8 cellular contexts compared by ENCODE assay signal in genomic region chr20:40990542-40991120, GRCh38. TPM values are rescaled to one million over a fixed set of nuclear protein-coding genes. Genes with fewer than 3 reads are reported as not detected.
DNase-seq lines count a peak whose midpoint lies in the region; ATAC-seq and TF ChIP-seq lines count a peak whose summit lies in the region.

No MANE protein-coding gene starts in this region.

- 30% methylated on average over 10 of the region's 10 CpGs for WGBS in liver

- peak; percentile 92 for TF ChIP-seq CTCF in BE2C (IDR thresholded peaks at IDR 0.05; ENCODE audit: low read depth, low read length)
- TF ChIP-seq CTCF in choroid plexus epithelial cell (conservative IDR thresholded peaks at IDR 0.05; ENCODE audit: low read depth, low read length), result peak; percentile 96
- peak; percentile 93 for TF ChIP-seq CTCF in liver (IDR thresholded peaks at IDR 0.05; ENCODE audit: low read depth, low read length, missing input control)

- H3K27ac ChIP-seq in liver (ENCODE audit: low read depth in 1 of 2, low read length in 2 of 2), result no peak overlapping the region

- intact Hi-C loops in activated CD4-positive, alpha-beta T cell treated with anti-CD3 and anti-CD28 coated beads for 36 hours (cut with DNase I, micrococcal nuclease), result loop anchor here (1.0 to 5.0 kb wide), 3 partner anchors 38 to 105 kb away; partner anchors contain the start of gene TOP1 (in 1 of the 2)

- no peaks in the 10 kb centered on the region for H3K36me3 Mint-ChIP-seq in activated CD4-positive, alpha-beta T cell treated with anti-CD3 and anti-CD28 coated beads for 36 hours (ENCODE audit: low read depth)

- no peaks in the 10 kb centered on the region for H3K9me3 ChIP-seq in BE2C
- H3K9me3 ChIP-seq in liver (ENCODE audit: control insufficient read depth in 4 of 4, low read length in 3 of 4), result no peaks in the 10 kb centered on the region

- H3K27me3 ChIP-seq in BE2C (no peaks in the 10 kb centered on the region), liver (ENCODE audit: control insufficient read depth in 4 of 4, insufficient read depth in 4 of 4, low read length in 3 of 4) (no peaks in the 10 kb centered on the region)

- H3K4me1 Mint-ChIP-seq in activated CD4-positive, alpha-beta T cell treated with anti-CD3 and anti-CD28 coated beads for 36 hours, result peaks cover 28% of the 10 kb centered on the region

- no peak overlapping the region for H3K9ac ChIP-seq in liver (ENCODE audit: low read depth in 1 of 2, low read length in 2 of 2)

- H3K27me3 Mint-ChIP-seq in activated CD4-positive, alpha-beta T cell treated with anti-CD3 and anti-CD28 coated beads for 36 hours, result no peaks in the 10 kb centered on the region

- no peaks in the 10 kb centered on the region for H3K4me1 ChIP-seq in BE2C
- peaks cover 0 to 2% (median under 1%) of the 10 kb centered on the region in 4 donors for H3K4me1 ChIP-seq in liver (ENCODE audit: control insufficient read depth in 4 of 4, insufficient read depth in 4 of 4, low read length in 3 of 4)

- peak; percentile 93 to 97 for TF ChIP-seq RAD21 in liver (IDR thresholded peaks at IDR 0.05)

- POLR2A ChIA-PET in activated CD4-positive, alpha-beta T cell treated with anti-CD3 and anti-CD28 coated beads for 36 hours (lab: Charles Lee), result interaction anchor here (1.8 kb wide), 2 partner anchors 68 to 104 kb away, joined by 5 to 11 read pairs; no protein-coding TSS in a partner anchor

- no peak overlapping the region for H3K4me3 Mint-ChIP-seq in activated CD4-positive, alpha-beta T cell treated with anti-CD3 and anti-CD28 coated beads for 36 hours

- H3K36me3 ChIP-seq in BE2C (no peaks in the 10 kb centered on the region), liver (ENCODE audit: control insufficient read depth in 4 of 4, insufficient read depth in 3 of 4, low read depth in 1 of 4, low read length in 3 of 4) (no peaks in the 10 kb centered on the region)

- peak; percentile 82 for DNase-seq in BE2C
- DNase-seq in GM19238 (ENCODE audit: insufficient read length, low spot score), result peak; percentile 59
- DNase-seq in NCI-H526 (lab: John Stamatoyannopoulos, UW), result peak; percentile 66 to 90
- DNase-seq in activated CD4-positive, alpha-beta T cell treated with anti-CD3 and anti-CD28 coated beads for 36 hours, result peak; percentile 85
- DNase-seq in choroid plexus epithelial cell (ENCODE audit: low read depth), result peak; percentile 95
- peak; percentile 56 to 69 for DNase-seq in stimulated activated CD4-positive, alpha-beta T cell treated with anti-CD3 and anti-CD28 coated beads, Interleukin-4, amount 100 ng/mL, for 48 hours (ENCODE audit: low read depth in 2 of 2)

- no peak overlapping the region for H3K4me3 ChIP-seq in BE2C (ENCODE audit: low read depth, low read length)
- H3K4me3 ChIP-seq in choroid plexus epithelial cell (ENCODE audit: low read depth, low read length), result no peak overlapping the region
- no peak overlapping the region for H3K4me3 ChIP-seq in liver (ENCODE audit: low read depth in 1 of 3, low read length in 3 of 3)

- CTCF ChIA-PET in activated CD4-positive, alpha-beta T cell treated with anti-CD3 and anti-CD28 coated beads for 36 hours (lab: Charles Lee), result interaction anchor here (0.6 to 13.9 kb wide), 47 partner anchors 10 to 1561 kb away, joined by 3 to 279 read pairs (median 5); partner anchors contain the start of gene TOP1

- H3K9me3 Mint-ChIP-seq in activated CD4-positive, alpha-beta T cell treated with anti-CD3 and anti-CD28 coated beads for 36 hours (ENCODE audit: low read depth), result no peaks in the 10 kb centered on the region

- H3K27ac Mint-ChIP-seq in activated CD4-positive, alpha-beta T cell treated with anti-CD3 and anti-CD28 coated beads for 36 hours, result peak overlapping the region; percentile 78

- ATAC-seq in HG03439 (IDR thresholded peaks at IDR 0.05; ENCODE audit: unreplicated experiment), result peak; percentile 73
- peak; percentile 98 for ATAC-seq in activated CD4-positive, alpha-beta T cell treated with anti-CD3 and anti-CD28 coated beads for 36 hours

TF ChIP-seq in liver, 16 proteins besides CTCF, POLR2A, EP300 and RAD21:
- no peak for TF ChIP-seq GABPA (IDR thresholded peaks at IDR 0.05 in 1 of 2, conservative IDR thresholded peaks at IDR 0.05 in 1 of 2)
- TF ChIP-seq, protein P1, sequence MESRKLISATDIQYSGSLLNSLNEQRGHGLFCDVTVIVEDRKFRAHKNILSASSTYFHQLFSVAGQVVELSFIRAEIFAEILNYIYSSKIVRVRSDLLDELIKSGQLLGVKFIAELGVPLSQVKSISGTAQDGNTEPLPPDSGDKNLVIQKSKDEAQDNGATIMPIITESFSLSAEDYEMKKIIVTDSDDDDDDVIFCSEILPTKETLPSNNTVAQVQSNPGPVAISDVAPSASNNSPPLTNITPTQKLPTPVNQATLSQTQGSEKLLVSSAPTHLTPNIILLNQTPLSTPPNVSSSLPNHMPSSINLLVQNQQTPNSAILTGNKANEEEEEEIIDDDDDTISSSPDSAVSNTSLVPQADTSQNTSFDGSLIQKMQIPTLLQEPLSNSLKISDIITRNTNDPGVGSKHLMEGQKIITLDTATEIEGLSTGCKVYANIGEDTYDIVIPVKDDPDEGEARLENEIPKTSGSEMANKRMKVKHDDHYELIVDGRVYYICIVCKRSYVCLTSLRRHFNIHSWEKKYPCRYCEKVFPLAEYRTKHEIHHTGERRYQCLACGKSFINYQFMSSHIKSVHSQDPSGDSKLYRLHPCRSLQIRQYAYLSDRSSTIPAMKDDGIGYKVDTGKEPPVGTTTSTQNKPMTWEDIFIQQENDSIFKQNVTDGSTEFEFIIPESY (IDR thresholded peaks at IDR 0.05), result no peak

RNA-seq across cellular contexts. Expression of gene TOP1, which starts 38.0 kb away (rescaled TPM):
- polyA plus RNA-seq in BE2C (2012; ENCODE audit: insufficient read depth, insufficient read length, low read depth), result 60.2 TPM
- total RNA-seq in activated CD4-positive, alpha-beta T cell treated with anti-CD3 and anti-CD28 coated beads for 36 hours, result 100 to 1,000 TPM; 111 to 124 TPM
- total RNA-seq in liver, result 10 to 100 TPM; 21.1 to 62.1 TPM
- 10 to 100 TPM; 13.7 to 17.8 TPM for polyA plus RNA-seq in liver
